8 cellular contexts compared by ENCODE assay signal in the genomic region with DNA sequence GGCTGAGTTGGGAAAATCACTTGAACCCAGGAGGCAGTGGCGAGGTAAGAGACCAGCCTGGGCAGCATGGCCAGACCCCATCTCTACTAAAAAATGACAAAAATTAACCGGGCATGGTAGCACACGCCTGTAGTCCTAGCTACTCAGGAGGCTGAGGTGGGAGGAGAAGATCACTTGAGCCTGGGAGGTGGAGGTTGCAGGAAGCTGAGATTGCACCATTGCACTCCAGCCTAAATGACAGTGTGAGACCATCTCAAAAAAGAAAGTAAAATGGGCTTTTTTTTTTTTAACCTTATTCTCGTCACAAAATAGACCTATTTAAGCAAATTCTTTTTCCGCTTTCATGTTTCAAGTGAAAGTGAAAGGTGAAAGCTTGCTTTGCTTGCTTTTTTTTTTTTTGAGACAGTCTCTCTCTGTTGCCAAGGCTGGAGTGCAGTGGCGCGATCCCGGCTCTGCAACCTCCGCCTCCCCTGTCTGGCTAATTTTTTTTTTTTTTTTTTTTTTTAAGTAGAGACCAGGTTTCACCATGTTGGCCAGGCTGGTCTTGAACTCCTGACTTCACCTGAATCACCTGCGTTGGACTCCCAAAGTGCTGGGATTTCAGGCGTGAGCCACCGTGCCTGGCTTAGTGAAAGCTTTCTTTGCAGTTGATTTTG. TPM values are rescaled to one million over a fixed set of nuclear protein-coding genes. Genes with fewer than 3 reads are reported as not detected.
A peak's percentile ranks its signal among the peaks of the same experiment; 100 is the strongest.
DNase-seq lines count a peak whose midpoint lies in the region; ATAC-seq, FAIRE-seq and TF ChIP-seq lines count a peak whose summit lies in the region.

No MANE protein-coding gene starts in this region.

- peaks cover 17% of the 10 kb centered on the region for H3K4me1 ChIP-seq in A673 (ENCODE audit: insufficient read depth, low read length, poor library complexity, severe bottlenecking)

- no peak overlapping the region for H3K27ac ChIP-seq in A673 (ENCODE audit: low read depth, low read length, poor library complexity, severe bottlenecking)

- H3K9me3 Mint-ChIP-seq in activated CD4-positive, alpha-beta memory T cell treated with anti-CD3 and anti-CD28 coated beads for 36 hours, result no peaks in the 10 kb centered on the region

- no TSS peak for BruUV-seq in A673 (replicated peaks; lab: Mats Ljungman, UMichigan)

- intact Hi-C loops in activated CD4-positive, alpha-beta memory T cell treated with anti-CD3 and anti-CD28 coated beads for 36 hours (cut with micrococcal nuclease), result loop anchor here (2.0 to 10.0 kb wide), 6 partner anchors 27 to 537 kb away; a partner anchor contains a TSS
- intact Hi-C loops in A673 (cut with micrococcal nuclease; ENCODE audit: unreplicated experiment), result loop anchor here (10.0 kb wide), 1 partner anchor 345 kb away; no protein-coding TSS in a partner anchor

- peak; percentile 95 for FAIRE-seq in GM18507 (lab: Jason Lieb, UNC)

- H3K4me3 ChIP-seq in A673 (ENCODE audit: low read depth, low read length, poor library complexity, severe bottlenecking), result no peak overlapping the region

- peak; percentile 41 for ATAC-seq in HG02943 (IDR thresholded peaks at IDR 0.05; ENCODE audit: low read depth, unreplicated experiment)

- peaks cover 37% of the 10 kb centered on the region for H3K36me3 ChIP-seq in A673 (ENCODE audit: insufficient read depth, low read length, poor library complexity, severe bottlenecking)

- TF ChIP-seq CTCF in A673 (conservative IDR thresholded peaks at IDR 0.05; ENCODE audit: low read depth, low read length), result no peak

- H3K27ac Mint-ChIP-seq in activated CD4-positive, alpha-beta memory T cell treated with anti-CD3 and anti-CD28 coated beads for 36 hours, result peak overlapping the region; percentile 81

- peaks cover 22% of the 10 kb centered on the region for H3K36me3 Mint-ChIP-seq in activated CD4-positive, alpha-beta memory T cell treated with anti-CD3 and anti-CD28 coated beads for 36 hours

- peaks cover 41% of the 10 kb centered on the region for H3K4me1 Mint-ChIP-seq in activated CD4-positive, alpha-beta memory T cell treated with anti-CD3 and anti-CD28 coated beads for 36 hours (ENCODE audit: low read depth)

- H3K9me3 ChIP-seq in A673 (ENCODE audit: low read depth, low read length, poor library complexity, severe bottlenecking), result no peaks in the 10 kb centered on the region

- POLR2A ChIA-PET in activated CD4-positive, alpha-beta memory T cell treated with anti-CD3 and anti-CD28 coated beads for 36 hours (lab: Charles Lee), result interaction anchor here (0.6 to 1.8 kb wide), 6 partner anchors 27 to 593 kb away, joined by 3 to 7 read pairs (median 3); a partner anchor contains a TSS
- POLR2A ChIA-PET in A673 (lab: Charles Lee; ENCODE audit: low non-redundant PET), result no interaction called here

- DNase-seq in GM18507 (ENCODE audit: extremely low spot score, insufficient read length, low read depth), result no peak
- DNase-seq in activated CD4-positive, alpha-beta memory T cell treated with anti-CD3 and anti-CD28 coated beads for 36 hours, result peak; percentile 70
- DNase-seq in lung microvascular endothelial cell (ENCODE audit: low read depth in 2 of 2), result peak; percentile 18 to 56
- DNase-seq in A673 (ENCODE audit: low spot score), result no peak
- DNase-seq in COR-L47 (lab: John Stamatoyannopoulos, UW), result no peak
- no peak for DNase-seq in SHP77 (lab: John Stamatoyannopoulos, UW)
- DNase-seq in COLO668 (lab: John Stamatoyannopoulos, UW; ENCODE audit: unreplicated experiment), result no peak

- CTCF ChIA-PET in activated CD4-positive, alpha-beta memory T cell treated with anti-CD3 and anti-CD28 coated beads for 36 hours (lab: Charles Lee), result interaction anchor here (2.1 kb wide), 1 partner anchor 27 kb away, joined by 11 read pairs; a partner anchor contains a TSS
- CTCF ChIA-PET in A673 (lab: Charles Lee), result no interaction called here

- H3K27me3 ChIP-seq in A673 (replicated peaks; ENCODE audit: insufficient read depth, low read depth, low read length, poor library complexity), result no peaks in the 10 kb centered on the region

- H3K27me3 Mint-ChIP-seq in activated CD4-positive, alpha-beta memory T cell treated with anti-CD3 and anti-CD28 coated beads for 36 hours, result no peaks in the 10 kb centered on the region

- peak overlapping the region; percentile 68 for H3K4me3 Mint-ChIP-seq in activated CD4-positive, alpha-beta memory T cell treated with anti-CD3 and anti-CD28 coated beads for 36 hours

RNA-seq across cellular contexts. Expression of a gene that starts 3.6 kb away (rescaled TPM):
- 100 to 1,000 TPM; 286 to 291 TPM for total RNA-seq in activated CD4-positive, alpha-beta memory T cell treated with anti-CD3 and anti-CD28 coated beads for 36 hours
- total RNA-seq in lung microvascular endothelial cell (113 and 115 TPM in 2 replicates), A673 (2021) (421 and 430 TPM in 2 replicates)

RNA-seq across cellular contexts. Expression of a gene that starts 26.9 kb away (rescaled TPM):
- total RNA-seq in activated CD4-positive, alpha-beta memory T cell treated with anti-CD3 and anti-CD28 coated beads for 36 hours, result 1 to 10 TPM; 2.4 to 2.9 TPM
- total RNA-seq in lung microvascular endothelial cell (1.5 and 1.8 TPM in 2 replicates), A673 (2021) (1.7 and 3.0 TPM in 2 replicates)

RNA-seq across cellular contexts. Expression of a gene that starts 42.3 kb away (rescaled TPM):
- 100 to 1,000 TPM; 787 to 817 TPM for total RNA-seq in activated CD4-positive, alpha-beta memory T cell treated with anti-CD3 and anti-CD28 coated beads for 36 hours
- 285 and 360 TPM in 2 replicates for total RNA-seq in lung microvascular endothelial cell
- total RNA-seq in A673 (2021), result 632 and 654 TPM in 2 replicates

RNA-seq across cellular contexts. Expression of a gene that starts 50.2 kb away (rescaled TPM):
- under 1 TPM; 0.10 to 0.15 TPM for total RNA-seq in activated CD4-positive, alpha-beta memory T cell treated with anti-CD3 and anti-CD28 coated beads for 36 hours
- total RNA-seq in lung microvascular endothelial cell (not detected in 2 replicates), A673 (2021) (0.33 TPM in 1 of 2 replicates, not detected in the other)

RNA-seq across cellular contexts. Expression of a gene that starts 50.6 kb away (rescaled TPM):
- total RNA-seq in activated CD4-positive, alpha-beta memory T cell treated with anti-CD3 and anti-CD28 coated beads for 36 hours, result 10 to 100 TPM; 16.7 to 19.1 TPM
- total RNA-seq in lung microvascular endothelial cell (4.4 and 6.3 TPM in 2 replicates), A673 (2021) (33.6 and 34.9 TPM in 2 replicates)

Comparison
In these comparisons a context has a peak if more than half of its experiments do, and no peak if none do; other contexts are left out.
1. DNase-seq: peak in activated CD4-positive, alpha-beta memory T cell treated with anti-CD3 and anti-CD28 coated beads for 36 hours (single experiment) and lung microvascular endothelial cell (2 of 2); none in GM18507 (single experiment), A673 (single experiment), COR-L47 (single experiment), SHP77 (0 of 2) and COLO668 (single experiment).